In the genomic region with DNA sequence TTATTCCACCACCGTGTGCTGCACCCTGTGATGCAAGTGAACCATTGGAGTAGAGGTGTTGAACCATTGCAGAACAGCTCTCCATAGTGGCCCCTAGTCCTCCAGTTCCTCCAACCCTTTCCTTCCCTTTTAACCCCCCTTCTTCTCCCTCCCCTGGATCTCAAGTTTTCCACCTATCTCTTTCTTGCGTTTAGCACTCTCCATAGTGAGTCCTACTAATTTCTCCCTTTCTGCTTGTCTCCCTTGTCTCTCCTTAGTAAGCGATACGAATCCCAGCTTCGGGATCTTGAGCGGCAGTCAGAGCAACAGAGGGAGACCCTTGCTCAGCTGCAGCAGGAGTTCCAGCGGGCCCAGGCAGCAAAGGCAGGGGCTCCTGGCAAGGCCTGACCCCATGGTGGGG, we compare ENCODE assay signal across 9 cellular contexts. TPM values are rescaled to one million over a fixed set of nuclear protein-coding genes. Genes with fewer than 3 reads are reported as not detected.
DNase-seq lines count a peak whose midpoint lies in the region; ATAC-seq, FAIRE-seq and TF ChIP-seq lines count a peak whose summit lies in the region.
"Had no signal": no experiment of that assay in that cellular context is flagged by ENCODE, and none has a peak within 500 bp of the region (broad histone marks: within the 10 kb centered on the region; RNA-seq: fewer than 3 reads in every experiment).

No MANE protein-coding gene starts in this region.

- intact Hi-C loops in Panc1 (cut with micrococcal nuclease; ENCODE audit: unreplicated experiment), result no loop called here
- intact Hi-C loops in endothelial cell of umbilical vein (cut with micrococcal nuclease), result no loop called here

- CTCF ChIA-PET in Panc1 (lab: Charles Lee) (no interaction called here), endothelial cell of umbilical vein (lab: Charles Lee) (interaction anchor here (1.1 to 2.1 kb wide), 3 partner anchors 9 to 13 kb away, joined by 3 to 7 read pairs (median 3); a partner anchor contains a TSS)

- H3K9me3 ChIP-seq in Panc1 (ENCODE audit: control insufficient read depth, insufficient read depth, low read depth, low read length), result no peaks in the 10 kb centered on the region
- no peaks in the 10 kb centered on the region for H3K9me3 ChIP-seq in endothelial cell of umbilical vein (replicated peaks; ENCODE audit: control insufficient read depth, insufficient read depth, low read length)
- H3K9me3 ChIP-seq in parathyroid adenoma (ENCODE audit: control insufficient read depth, low read length), result no peaks in the 10 kb centered on the region

- H2AFZ ChIP-seq in endothelial cell of umbilical vein (ENCODE audit: low read depth, low read length) (no peak overlapping the region), parathyroid adenoma (no peak overlapping the region)

- POLR2A ChIA-PET in Panc1 (lab: Charles Lee) (no interaction called here), endothelial cell of umbilical vein (lab: Charles Lee) (no interaction called here)

- BruUV-seq in Panc1 (replicated peaks; lab: Mats Ljungman, UMichigan) (no TSS peak), endothelial cell of umbilical vein (replicated peaks; lab: Mats Ljungman, UMichigan) (no TSS peak)

- no peak for FAIRE-seq in endothelial cell of umbilical vein (lab: Jason Lieb, UNC)
- FAIRE-seq: islet of Langerhans had no signal

- H3K27me3 ChIP-seq in Panc1 (ENCODE audit: control insufficient read depth, insufficient read depth, low read length) (no peaks in the 10 kb centered on the region), endothelial cell of umbilical vein (ENCODE audit: control insufficient read depth in 2 of 2, insufficient read depth in 2 of 2, low read length in 2 of 2) (no peaks in the 10 kb centered on the region), parathyroid adenoma (ENCODE audit: control insufficient read depth, insufficient read depth, low read length) (no peaks in the 10 kb centered on the region)

- H3K36me3 ChIP-seq in Panc1 (ENCODE audit: control insufficient read depth, insufficient read depth, low read length) (peaks cover 10% of the 10 kb centered on the region), endothelial cell of umbilical vein (ENCODE audit: control insufficient read depth in 2 of 2, extremely low read depth in 1 of 2, insufficient read depth in 2 of 2, low read length in 2 of 2) (peaks cover 14 to 36% of the 10 kb centered on the region in 2 experiments), parathyroid adenoma (ENCODE audit: control insufficient read depth, insufficient read depth, low read length) (no peaks in the 10 kb centered on the region)

- no peak for TF ChIP-seq POLR2A in endothelial cell of umbilical vein (IDR thresholded peaks at IDR 0.05; ENCODE audit: low read depth, low read length)

- no peak for DNase-seq in Panc1 (ENCODE audit: low read depth, low spot score)
- DNase-seq in endothelial cell of umbilical vein (ENCODE audit: low read depth, low spot score), result no peak
- no peak for DNase-seq in NCI-H2029 treated with DMSO at 0.1 percent for 48 hours (lab: John Stamatoyannopoulos, UW)
- DNase-seq in NCI-H187 (lab: John Stamatoyannopoulos, UW), result no peak
- no peak for DNase-seq in substantia nigra (lab: John Stamatoyannopoulos, UW)

- no peaks in the 10 kb centered on the region for H4K20me1 ChIP-seq in endothelial cell of umbilical vein (replicated peaks; ENCODE audit: control insufficient read depth, extremely low read depth, insufficient read depth, low read length)

- H3K4me1 ChIP-seq in Panc1 (ENCODE audit: control insufficient read depth, insufficient read depth, low read length), result peaks cover 19% of the 10 kb centered on the region
- H3K4me1 ChIP-seq in endothelial cell of umbilical vein (ENCODE audit: control insufficient read depth, extremely low read depth, insufficient read depth, low read length), result peaks cover 13% of the 10 kb centered on the region
- peaks cover 11% of the 10 kb centered on the region for H3K4me1 ChIP-seq in parathyroid adenoma

- in situ Hi-C loops in Panc1 (cut with HindIII; ENCODE audit: low pct_unique_long_range_greater_than_20kb, low sequenced_read_pairs), result no loop called here

- H3K9ac ChIP-seq in endothelial cell of umbilical vein (replicated peaks; ENCODE audit: extremely low read depth, insufficient read depth, low read length), result peak overlapping the region; percentile 65
- H3K9ac ChIP-seq in parathyroid adenoma, result no peak overlapping the region

- no peaks in the 10 kb centered on the region for H3K9me1 ChIP-seq in endothelial cell of umbilical vein (replicated peaks; ENCODE audit: control insufficient read depth, extremely low read depth, insufficient read depth, low read length)

- ATAC-seq in Panc1, result no peak
- ATAC-seq in GM18868 (IDR thresholded peaks at IDR 0.05; ENCODE audit: unreplicated experiment), result no peak

- dilution Hi-C loops in endothelial cell of umbilical vein (cut with MboI; ENCODE audit: extremely low pct_ligation_motif_present, low sequenced_read_pairs), result no loop called here

- H3K79me2 ChIP-seq in endothelial cell of umbilical vein (ENCODE audit: control insufficient read depth, insufficient read depth, low read length) (peaks cover 27% of the 10 kb centered on the region), parathyroid adenoma (peaks cover 18% of the 10 kb centered on the region)

- H3K4me3 ChIP-seq in GM08714 (ENCODE audit: low read length), result peak overlapping the region; percentile 83
- peak overlapping the region; percentile 91 to 97 for H3K4me3 ChIP-seq in Panc1 (ENCODE audit: low read depth in 2 of 2, low read length in 2 of 2)
- no peak overlapping the region for H3K4me3 ChIP-seq in endothelial cell of umbilical vein (replicated peaks in 1 of 3; ENCODE audit: insufficient read depth in 1 of 3, low read depth in 1 of 3, low read length in 3 of 3)
- H3K4me3 ChIP-seq in parathyroid adenoma (ENCODE audit: low read depth, low read length), result peak overlapping the region; percentile 83

- H3K27ac ChIP-seq in Panc1 (ENCODE audit: low read length) (peak overlapping the region; percentile 95), endothelial cell of umbilical vein (ENCODE audit: insufficient read depth, low read depth, low read length) (no peak overlapping the region), parathyroid adenoma (no peak overlapping the region), substantia nigra (ENCODE audit: low read depth, low read length, poor library complexity, severe bottlenecking) (no peak overlapping the region)

- peak overlapping the region; percentile 79 for H3K4me2 ChIP-seq in endothelial cell of umbilical vein (ENCODE audit: insufficient read depth, low read length)
- H3K4me2 ChIP-seq in parathyroid adenoma (ENCODE audit: low read length), result peak overlapping the region; percentile 82

- TF ChIP-seq CTCF in Panc1 (IDR thresholded peaks at IDR 0.05), result no peak
- no peak for TF ChIP-seq CTCF in endothelial cell of umbilical vein (IDR thresholded peaks at IDR 0.05; ENCODE audit: extremely low read depth in 1 of 2, insufficient read depth in 1 of 2, low read depth in 1 of 2, low read length in 2 of 2)
- no peak for TF ChIP-seq CTCF in parathyroid adenoma (IDR thresholded peaks at IDR 0.05)

RNA-seq across cellular contexts. Expression of a gene that starts 1.1 kb away (rescaled TPM):
- total RNA-seq in Panc1 (2021; ENCODE audit: unreplicated experiment) (101 TPM), endothelial cell of umbilical vein (52.3 and 63.5 TPM in 2 replicates)
- 127 TPM for polyA plus RNA-seq in Panc1 (2012; ENCODE audit: insufficient read length)
- polyA plus RNA-seq in endothelial cell of umbilical vein, result 27.5 and 31.0 TPM in 2 replicates
- 51.3 and 61.3 TPM in 2 replicates for polyA plus RNA-seq in endothelial cell of umbilical vein (2011; cell fraction: cytosol; rRNA removed)
- 35.2 and 48.3 TPM in 2 replicates for polyA plus RNA-seq in endothelial cell of umbilical vein (2011; cell fraction: nucleus; rRNA removed)
- polyA plus RNA-seq in endothelial cell of umbilical vein (2012), result 85.6 and 86.7 TPM in 2 replicates
- 20.6 and 22.2 TPM in 2 replicates for polyA minus RNA-seq in endothelial cell of umbilical vein
- polyA minus RNA-seq in endothelial cell of umbilical vein (2011; cell fraction: cytosol; rRNA and poly(A)+ RNA removed), result 13.7 TPM
- polyA minus RNA-seq in endothelial cell of umbilical vein (2011; cell fraction: nucleus; rRNA and poly(A)+ RNA removed), result 9.4 and 17.9 TPM in 2 replicates

RNA-seq across cellular contexts. Expression of a gene that starts 1.4 kb away (rescaled TPM):
- total RNA-seq in Panc1 (2021; ENCODE audit: unreplicated experiment) (80.6 TPM), endothelial cell of umbilical vein (66.9 and 71.2 TPM in 2 replicates)
- polyA plus RNA-seq in Panc1 (2012; ENCODE audit: insufficient read length), result 80.7 TPM
- polyA plus RNA-seq in endothelial cell of umbilical vein, result 53.9 and 61.4 TPM in 2 replicates
- polyA plus RNA-seq in endothelial cell of umbilical vein (2011; cell fraction: cytosol; rRNA removed), result 48.5 and 53.8 TPM in 2 replicates
- polyA plus RNA-seq in endothelial cell of umbilical vein (2011; cell fraction: nucleus; rRNA removed), result 142 and 147 TPM in 2 replicates
- polyA plus RNA-seq in endothelial cell of umbilical vein (2012), result 45.7 and 54.4 TPM in 2 replicates
- polyA minus RNA-seq in endothelial cell of umbilical vein, result 67.6 and 70.8 TPM in 2 replicates
- 59.2 TPM for polyA minus RNA-seq in endothelial cell of umbilical vein (2011; cell fraction: cytosol; rRNA and poly(A)+ RNA removed)
- polyA minus RNA-seq in endothelial cell of umbilical vein (2011; cell fraction: nucleus; rRNA and poly(A)+ RNA removed), result 36.8 and 37.1 TPM in 2 replicates

RNA-seq across cellular contexts. Expression of a gene that starts 8.3 kb away (rescaled TPM):
- total RNA-seq in Panc1 (2021; ENCODE audit: unreplicated experiment) (84.4 TPM), endothelial cell of umbilical vein (85.8 and 90.3 TPM in 2 replicates)
- polyA plus RNA-seq in Panc1 (2012; ENCODE audit: insufficient read length), result 102 TPM
- 87.7 and 101 TPM in 2 replicates for polyA plus RNA-seq in endothelial cell of umbilical vein
- 39.3 and 50.9 TPM in 2 replicates for polyA plus RNA-seq in endothelial cell of umbilical vein (2011; cell fraction: cytosol; rRNA removed)
- polyA plus RNA-seq in endothelial cell of umbilical vein (2011; cell fraction: nucleus; rRNA removed), result 352 and 462 TPM in 2 replicates
- 43.0 and 44.3 TPM in 2 replicates for polyA plus RNA-seq in endothelial cell of umbilical vein (2012)
- polyA minus RNA-seq in endothelial cell of umbilical vein, result 80.4 and 85.1 TPM in 2 replicates
- 15.9 TPM for polyA minus RNA-seq in endothelial cell of umbilical vein (2011; cell fraction: cytosol; rRNA and poly(A)+ RNA removed)
- 58.8 and 75.8 TPM in 2 replicates for polyA minus RNA-seq in endothelial cell of umbilical vein (2011; cell fraction: nucleus; rRNA and poly(A)+ RNA removed)

RNA-seq across cellular contexts. Expression of a gene that starts 13.5 kb away (rescaled TPM):
- 6.0 TPM for total RNA-seq in Panc1 (2021; ENCODE audit: unreplicated experiment)
- polyA plus RNA-seq in Panc1 (2012; ENCODE audit: insufficient read length), result 6.4 TPM
- total RNA-seq in endothelial cell of umbilical vein, result 4.1 and 4.5 TPM in 2 replicates
- polyA plus RNA-seq in endothelial cell of umbilical vein, result 5.6 and 7.6 TPM in 2 replicates
- 2.6 and 4.7 TPM in 2 replicates for polyA plus RNA-seq in endothelial cell of umbilical vein (2011; cell fraction: cytosol; rRNA removed)
- polyA plus RNA-seq in endothelial cell of umbilical vein (2011; cell fraction: nucleus; rRNA removed), result 1.5 and 2.0 TPM in 2 replicates
- 1.3 and 1.5 TPM in 2 replicates for polyA plus RNA-seq in endothelial cell of umbilical vein (2012)
- polyA minus RNA-seq in endothelial cell of umbilical vein, result 4.4 and 5.1 TPM in 2 replicates
- polyA minus RNA-seq in endothelial cell of umbilical vein (2011; cell fraction: cytosol; rRNA and poly(A)+ RNA removed), result 1.8 TPM
- polyA minus RNA-seq in endothelial cell of umbilical vein (2011; cell fraction: nucleus; rRNA and poly(A)+ RNA removed), result 3.4 and 4.7 TPM in 2 replicates

RNA-seq across cellular contexts. Expression of a gene that starts 18.6 kb away (rescaled TPM):
- total RNA-seq in Panc1 (2021; ENCODE audit: unreplicated experiment) (1,987 TPM), endothelial cell of umbilical vein (2,193 and 2,336 TPM in 2 replicates)
- 3,030 TPM for polyA plus RNA-seq in Panc1 (2012; ENCODE audit: insufficient read length)
- 4,861 and 5,541 TPM in 2 replicates for polyA plus RNA-seq in endothelial cell of umbilical vein
- 7,007 and 7,014 TPM in 2 replicates for polyA plus RNA-seq in endothelial cell of umbilical vein (2011; cell fraction: cytosol; rRNA removed)
- polyA plus RNA-seq in endothelial cell of umbilical vein (2011; cell fraction: nucleus; rRNA removed), result 1,795 and 1,961 TPM in 2 replicates
- 4,512 and 4,549 TPM in 2 replicates for polyA plus RNA-seq in endothelial cell of umbilical vein (2012)
- polyA minus RNA-seq in endothelial cell of umbilical vein, result 1,989 and 2,282 TPM in 2 replicates
- 1,001 TPM for polyA minus RNA-seq in endothelial cell of umbilical vein (2011; cell fraction: cytosol; rRNA and poly(A)+ RNA removed)
- 146 and 178 TPM in 2 replicates for polyA minus RNA-seq in endothelial cell of umbilical vein (2011; cell fraction: nucleus; rRNA and poly(A)+ RNA removed)

Comparison
In these comparisons a context has a peak if more than half of its experiments do, and no peak if none do; other contexts are left out.
1. H3K4me3 ChIP-seq: peak in GM08714 (single experiment), Panc1 (2 of 2) and parathyroid adenoma (single experiment); none in endothelial cell of umbilical vein (0 of 3).